In the genomic region with DNA sequence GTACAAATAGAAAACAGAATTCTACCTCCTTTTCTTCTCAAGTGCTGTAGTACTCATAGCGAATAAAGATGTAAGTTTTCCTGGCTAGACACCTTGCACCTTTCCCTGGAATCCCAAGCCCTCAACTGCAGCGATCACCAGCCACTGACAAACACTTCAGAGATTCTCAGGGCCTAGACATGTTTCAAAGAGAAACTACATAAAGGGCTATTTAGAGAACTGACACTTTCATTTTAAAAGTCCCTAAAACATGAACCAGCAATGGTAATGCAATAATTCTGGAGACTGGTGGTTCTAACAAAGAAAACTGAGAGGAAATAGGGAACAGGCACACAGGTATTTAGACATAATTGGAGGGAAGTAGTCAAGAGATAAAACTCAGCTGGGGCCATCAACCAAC, we compare ENCODE assay signal across 26 cellular contexts.
"Had no signal": no experiment of that assay in that cellular context is flagged by ENCODE, and none has a peak within 500 bp of the region (broad histone marks: within the 10 kb centered on the region; RNA-seq: fewer than 3 reads in every experiment).

No MANE protein-coding gene starts in this region.

- ATAC-seq: activated CD4-positive, CD25-positive, alpha-beta regulatory T cell treated with anti-CD3 and anti-CD28 coated beads, Interleukin-2, amount 50 U/mL, for 24 hours; activated CD8-positive, alpha-beta T cell treated with anti-CD3 and anti-CD28 coated beads, Interleukin-2, amount 10 ng/mL, durations not matched to agents 7 days and 5 days; activated naive CD8-positive, alpha-beta T cell treated with anti-CD3 and anti-CD28 coated beads, Interleukin-2, amount 50 U/mL, for 24 hours; body of pancreas; Panc1; Right ventricle myocardium inferior; T-cell had no signal

- H3K4me1 Mint-ChIP-seq: activated naive CD4-positive, alpha-beta T cell treated with anti-CD3 and anti-CD28 coated beads, Interleukin-2, amount 50 U/mL, for 24 hours; activated naive CD8-positive, alpha-beta T cell treated with anti-CD3 and anti-CD28 coated beads, Interleukin-2, amount 50 U/mL, for 24 hours; central memory CD8-positive, alpha-beta T cell; T-cell had no signal

- H3K9me3 Mint-ChIP-seq: activated naive CD4-positive, alpha-beta T cell treated with anti-CD3 and anti-CD28 coated beads, Interleukin-2, amount 50 U/mL, for 24 hours; activated naive CD8-positive, alpha-beta T cell treated with anti-CD3 and anti-CD28 coated beads, Interleukin-2, amount 50 U/mL, for 24 hours; central memory CD8-positive, alpha-beta T cell; T-cell had no signal

- H3K27ac Mint-ChIP-seq: activated CD8-positive, alpha-beta T cell treated with anti-CD3 and anti-CD28 coated beads, Interleukin-2, amount 10 ng/mL, durations not matched to agents 7 days and 5 days; activated naive CD4-positive, alpha-beta T cell treated with anti-CD3 and anti-CD28 coated beads, Interleukin-2, amount 50 U/mL, for 24 hours; activated naive CD8-positive, alpha-beta T cell treated with anti-CD3 and anti-CD28 coated beads, Interleukin-2, amount 50 U/mL, for 24 hours; T-cell had no signal

- H3K27me3 Mint-ChIP-seq: activated naive CD4-positive, alpha-beta T cell treated with anti-CD3 and anti-CD28 coated beads, Interleukin-2, amount 50 U/mL, for 24 hours; activated naive CD8-positive, alpha-beta T cell treated with anti-CD3 and anti-CD28 coated beads, Interleukin-2, amount 50 U/mL, for 24 hours; central memory CD8-positive, alpha-beta T cell; T-cell had no signal

- DNase-seq: activated CD4-positive, alpha-beta T cell treated with anti-CD3 and anti-CD28 coated beads for 4 hours; activated CD4-positive, alpha-beta T cell treated with anti-CD3 and anti-CD28 coated beads, Interleukin-2, amount 50 U/mL, for 4 hours; activated CD8-positive, alpha-beta memory T cell treated with anti-CD3 and anti-CD28 coated beads, Interleukin-2, amount 50 U/mL, for 48 hours; activated CD8-positive, alpha-beta T cell treated with anti-CD3 and anti-CD28 coated beads, Interleukin-2, amount 10 ng/mL, durations not matched to agents 7 days and 5 days; activated naive CD8-positive, alpha-beta T cell treated with anti-CD3 and anti-CD28 coated beads, Interleukin-2, amount 50 U/mL, for 24 hours; activated T-cell treated with anti-CD3 and anti-CD28 coated beads, Interleukin-2, amount 50 U/mL, for 1 hour; amniotic stem cell; body of pancreas; MG63; MV-4-11; NCI-H1105; NCI-H1436; NCI-H1694 treated with DMSO at 0.1 percent for 48 hours; NCI-H2029 treated with DMSO at 0.1 percent for 48 hours; NCI-H345; NCI-H510A; NCI-H526 treated with DMSO at 0.1 percent for 48 hours; NCI-H82; OCI-M1; RPMI8226; T-cell had no signal

- H3K4me3 Mint-ChIP-seq: activated CD8-positive, alpha-beta T cell treated with anti-CD3 and anti-CD28 coated beads, Interleukin-2, amount 10 ng/mL, durations not matched to agents 7 days and 5 days; activated naive CD4-positive, alpha-beta T cell treated with anti-CD3 and anti-CD28 coated beads, Interleukin-2, amount 50 U/mL, for 24 hours; activated naive CD8-positive, alpha-beta T cell treated with anti-CD3 and anti-CD28 coated beads, Interleukin-2, amount 50 U/mL, for 24 hours; central memory CD8-positive, alpha-beta T cell; T-cell had no signal
